In the genomic region with DNA sequence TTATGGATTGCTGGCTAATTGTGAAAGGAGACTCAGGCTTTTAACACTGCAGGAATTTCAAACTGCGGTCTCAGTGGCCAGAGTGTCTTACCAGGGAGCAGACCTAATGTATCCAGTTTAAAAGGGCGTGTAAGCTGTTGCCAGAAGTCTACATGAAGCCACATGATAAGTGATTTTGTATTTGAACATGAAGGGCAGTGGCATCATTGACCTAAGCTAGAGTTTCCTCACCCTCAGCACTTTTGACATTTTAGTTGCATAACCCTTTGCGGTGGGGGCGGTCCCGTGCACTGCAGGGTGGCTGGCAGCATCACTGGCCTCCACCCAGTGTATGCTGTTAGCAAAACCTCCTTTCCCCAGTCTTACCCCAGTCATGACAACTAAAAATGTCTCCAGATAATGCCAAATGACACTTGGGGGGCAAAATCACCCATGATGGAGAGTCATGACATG, we compare ENCODE assay signal across 8 cellular contexts. TPM values are rescaled to one million over a fixed set of nuclear protein-coding genes. Genes with fewer than 3 reads are reported as not detected.
DNase-seq lines count a peak whose midpoint lies in the region; ATAC-seq and TF ChIP-seq lines count a peak whose summit lies in the region.

No MANE protein-coding gene starts in this region.

- H3K9me3 Mint-ChIP-seq in MCF 10A (ENCODE audit: unreplicated experiment) (no peaks in the 10 kb centered on the region), immature natural killer cell (no peaks in the 10 kb centered on the region)
- no peaks in the 10 kb centered on the region for H3K9me3 Mint-ChIP-seq in activated CD8-positive, alpha-beta T cell treated with anti-CD3 and anti-CD28 coated beads for 36 hours

- peak; percentile 78 for ATAC-seq in HG03354 (IDR thresholded peaks at IDR 0.05; ENCODE audit: poor library complexity, severe bottlenecking, unreplicated experiment)
- peak; percentile 75 for ATAC-seq in activated CD8-positive, alpha-beta T cell treated with anti-CD3 and anti-CD28 coated beads for 36 hours

- H3K4me2 ChIP-seq in mammary epithelial cell (ENCODE audit: insufficient read depth, low read depth, low read length): no peak overlapping the region

- H3K27me3 ChIP-seq in mammary epithelial cell (ENCODE audit: insufficient read depth, low read length) (no peaks in the 10 kb centered on the region), thymus (ENCODE audit: control insufficient read depth, insufficient read depth) (no peaks in the 10 kb centered on the region)

- H3K4me3 ChIP-seq in mammary epithelial cell (replicated peaks in 1 of 3; ENCODE audit: insufficient read depth in 1 of 3, low read depth in 2 of 3, low read length in 3 of 3): no peak overlapping the region
- H3K4me3 ChIP-seq in thymus (ENCODE audit: low read length): no peak overlapping the region

- intact Hi-C loops in MCF 10A (cut with micrococcal nuclease) (no loop called here), mammary epithelial cell (cut with micrococcal nuclease) (no loop called here)
- intact Hi-C loops in activated CD8-positive, alpha-beta T cell treated with anti-CD3 and anti-CD28 coated beads for 36 hours (cut with micrococcal nuclease): loop anchor here (10.0 kb wide), 1 partner anchor 223 kb away; a partner anchor contains a TSS

- no peaks in the 10 kb centered on the region for H3K9me3 ChIP-seq in mammary epithelial cell (replicated peaks; ENCODE audit: insufficient read depth, low read length)
- no peaks in the 10 kb centered on the region for H3K9me3 ChIP-seq in thymus (ENCODE audit: control insufficient read depth)

- WGBS in mammary epithelial cell (ENCODE audit: low coverage, missing lambda C conversion rate): 94% methylated on average over 5 of the region's 5 CpGs
- 92% methylated on average over 5 of the region's 5 CpGs for WGBS in thymus

- no peak overlapping the region for H3K4me3 Mint-ChIP-seq in MCF 10A (ENCODE audit: unreplicated experiment)
- no peak overlapping the region for H3K4me3 Mint-ChIP-seq in activated CD8-positive, alpha-beta T cell treated with anti-CD3 and anti-CD28 coated beads for 36 hours
- peak overlapping the region; percentile 19 to 77 (median 64) for H3K4me3 Mint-ChIP-seq in immature natural killer cell

- no peak overlapping the region for H2AFZ ChIP-seq in mammary epithelial cell (ENCODE audit: low read depth, low read length)

- peaks cover 5% of the 10 kb centered on the region for H3K4me1 ChIP-seq in mammary epithelial cell (ENCODE audit: insufficient read depth, low read length)
- peaks cover 9% of the 10 kb centered on the region for H3K4me1 ChIP-seq in thymus (ENCODE audit: control insufficient read depth, insufficient read depth, low read length)

- no peak for TF ChIP-seq CTCF in MCF 10A (IDR thresholded peaks at IDR 0.05; ENCODE audit: unreplicated experiment)
- no peak for TF ChIP-seq CTCF in mammary epithelial cell (conservative IDR thresholded peaks at IDR 0.05 in 1 of 2, IDR thresholded peaks at IDR 0.05 in 1 of 2; ENCODE audit: extremely low read depth in 1 of 2, insufficient read depth in 1 of 2, low read depth in 1 of 2, low read length in 2 of 2)
- TF ChIP-seq CTCF in activated CD8-positive, alpha-beta T cell treated with anti-CD3 and anti-CD28 coated beads for 36 hours (IDR thresholded peaks at IDR 0.05): no peak

- H3K36me3 ChIP-seq in mammary epithelial cell (ENCODE audit: insufficient read depth, low read length) (no peaks in the 10 kb centered on the region), thymus (ENCODE audit: control insufficient read depth, insufficient read depth) (peaks cover 3% of the 10 kb centered on the region)

- H3K27me3 Mint-ChIP-seq in MCF 10A (ENCODE audit: insufficient read depth, unreplicated experiment): no peaks in the 10 kb centered on the region
- no peaks in the 10 kb centered on the region for H3K27me3 Mint-ChIP-seq in activated CD8-positive, alpha-beta T cell treated with anti-CD3 and anti-CD28 coated beads for 36 hours
- H3K27me3 Mint-ChIP-seq in immature natural killer cell (ENCODE audit: low read depth in 3 of 3): peaks cover 0 to 5% (median 0%) of the 10 kb centered on the region in 3 donors

- H3K27ac Mint-ChIP-seq in MCF 10A (ENCODE audit: low read depth, unreplicated experiment) (no peak overlapping the region), immature natural killer cell (peak overlapping the region; percentile 88 to 96 (median 94))
- H3K27ac Mint-ChIP-seq in activated CD8-positive, alpha-beta T cell treated with anti-CD3 and anti-CD28 coated beads for 36 hours: peak overlapping the region; percentile 28

- peak; percentile 48 for DNase-seq in MCF 10A (ENCODE audit: unreplicated experiment)
- no peak for DNase-seq in mammary epithelial cell
- peak; percentile 73 for DNase-seq in activated CD8-positive, alpha-beta T cell treated with anti-CD3 and anti-CD28 coated beads for 36 hours
- peak; percentile 64 to 69 (median 68) for DNase-seq in immature natural killer cell
- no peak for DNase-seq in GOT3 (lab: John Stamatoyannopoulos, UW)
- no peak for DNase-seq in SHP77 (lab: John Stamatoyannopoulos, UW)

- H3K4me1 Mint-ChIP-seq in MCF 10A (ENCODE audit: insufficient read depth, unreplicated experiment) (peaks cover 14% of the 10 kb centered on the region), immature natural killer cell (peaks cover 68 to 83% of the 10 kb centered on the region in 2 donors)
- H3K4me1 Mint-ChIP-seq in activated CD8-positive, alpha-beta T cell treated with anti-CD3 and anti-CD28 coated beads for 36 hours (ENCODE audit: low read depth): peaks cover 87% of the 10 kb centered on the region

- POLR2A ChIA-PET in MCF 10A (lab: Yijun Ruan, JAX): no interaction called here
- POLR2A ChIA-PET in activated CD8-positive, alpha-beta T cell treated with anti-CD3 and anti-CD28 coated beads for 36 hours (lab: Charles Lee): interaction anchor here (0.7 to 1.1 kb wide), 2 partner anchors 15 to 41 kb away, joined by 3 read pairs; no protein-coding TSS in a partner anchor

- CTCF ChIA-PET in MCF 10A (lab: Yijun Ruan, JAX): interaction anchor here (1.0 to 2.3 kb wide), 5 partner anchors 11 to 155 kb away, joined by 3 to 7 read pairs (median 5); no protein-coding TSS in a partner anchor
- CTCF ChIA-PET in mammary epithelial cell (lab: Charles Lee; ENCODE audit: low non-redundant PET): no interaction called here
- CTCF ChIA-PET in activated CD8-positive, alpha-beta T cell treated with anti-CD3 and anti-CD28 coated beads for 36 hours (lab: Charles Lee): interaction anchor here (1.1 to 5.4 kb wide), 6 partner anchors 11 to 155 kb away, joined by 3 to 39 read pairs (median 8); no protein-coding TSS in a partner anchor

- dilution Hi-C loops in mammary epithelial cell (cut with HindIII; ENCODE audit: low sequenced_read_pairs): no loop called here

- no peaks in the 10 kb centered on the region for H3K79me2 ChIP-seq in mammary epithelial cell (ENCODE audit: insufficient read depth, low read length)

- no TSS peak for BruUV-seq in MCF 10A (replicated peaks; lab: Mats Ljungman, UMichigan)
- no TSS peak for BruUV-seq in mammary epithelial cell (replicated peaks; lab: Mats Ljungman, UMichigan)

- no peak overlapping the region for H3K9ac ChIP-seq in mammary epithelial cell (ENCODE audit: insufficient read depth, low read length)

- in situ Hi-C loops in mammary epithelial cell (cut with MboI; ENCODE audit: low sequenced_read_pairs in 2 of 2): no loop called here

- H3K27ac ChIP-seq in mammary epithelial cell (ENCODE audit: insufficient read depth, low read depth, low read length) (no peak overlapping the region), thymus (ENCODE audit: low read depth) (peak overlapping the region; percentile 57)

- no peaks in the 10 kb centered on the region for H4K20me1 ChIP-seq in mammary epithelial cell (ENCODE audit: insufficient read depth, low read length)

- H3K36me3 Mint-ChIP-seq in MCF 10A (ENCODE audit: insufficient read depth, unreplicated experiment) (peaks cover 11% of the 10 kb centered on the region), immature natural killer cell (peaks cover 0 to 11% (median 6%) of the 10 kb centered on the region in 3 donors)
- peaks cover 35% of the 10 kb centered on the region for H3K36me3 Mint-ChIP-seq in activated CD8-positive, alpha-beta T cell treated with anti-CD3 and anti-CD28 coated beads for 36 hours (ENCODE audit: low read depth)

RNA-seq across cellular contexts. Expression of a gene that starts 23.7 kb away (rescaled TPM):
- total RNA-seq in MCF 10A (2022): not detected in 2 replicates
- not detected for total RNA-seq in mammary epithelial cell
- not detected for polyA plus RNA-seq in mammary epithelial cell
- polyA minus RNA-seq in mammary epithelial cell: not detected
- 10 to 100 TPM; 11.4 to 11.6 TPM for total RNA-seq in activated CD8-positive, alpha-beta T cell treated with anti-CD3 and anti-CD28 coated beads for 36 hours
- 10 to 100 TPM; 10.1 to 30.0 (median 21.1) TPM for polyA plus RNA-seq in immature natural killer cell
- 6.7 TPM for polyA plus RNA-seq in thymus

RNA-seq across cellular contexts. Expression of a gene that starts 25.4 kb away (rescaled TPM):
- total RNA-seq in MCF 10A (2022) (not detected in 2 replicates), mammary epithelial cell (not detected)
- polyA plus RNA-seq in mammary epithelial cell (not detected), immature natural killer cell (100 to 1,000 TPM in 1 of 3 donors, 10 to 100 TPM in 2; 63.2 to 154 (median 87.1) TPM), thymus (33.0 TPM)
- not detected for polyA minus RNA-seq in mammary epithelial cell
- total RNA-seq in activated CD8-positive, alpha-beta T cell treated with anti-CD3 and anti-CD28 coated beads for 36 hours: 10 to 100 TPM in 1 of 2 experiments, 1 to 10 TPM in 1; 8.6 to 10.0 TPM

Comparison
In these comparisons a context has a peak if more than half of its experiments do, and no peak if none do; other contexts are left out.
1. DNase-seq: peak in MCF 10A (single experiment), activated CD8-positive, alpha-beta T cell treated with anti-CD3 and anti-CD28 coated beads for 36 hours (single experiment) and immature natural killer cell (3 of 3); none in mammary epithelial cell (single experiment), GOT3 (single experiment) and SHP77 (0 of 2).
2. H3K4me3 Mint-ChIP-seq: peak in immature natural killer cell (5 of 5); none in MCF 10A (single experiment) and activated CD8-positive, alpha-beta T cell treated with anti-CD3 and anti-CD28 coated beads for 36 hours (single experiment).
3. RNA of a gene that starts 23.7 kb away (total RNA-seq): 11.4 to 11.6 TPM in activated CD8-positive, alpha-beta T cell treated with anti-CD3 and anti-CD28 coated beads for 36 hours; not detected in MCF 10A and not detected in mammary epithelial cell; every median in the first group is over 10 times any median in the second.